Comparison of ENCODE assay signal across 8 cellular contexts in genomic region chr2:237603718-237604362, GRCh38. TPM values are rescaled to one million over a fixed set of nuclear protein-coding genes. Genes with fewer than 3 reads are reported as not detected.
DNase-seq lines count a peak whose midpoint lies in the region.

No MANE protein-coding gene starts in this region.

- DNase-seq in GM19238 (ENCODE audit: insufficient read length, low spot score) (peak; percentile 53), NOMO-1 treated with DMSO at 0.1 percent for 48 hours (lab: John Stamatoyannopoulos, UW; ENCODE audit: unreplicated experiment) (peak; percentile 79), hippocampal formation (lab: John Stamatoyannopoulos, UW) (peak; percentile 6 to 24), ureter (ENCODE audit: low spot score) (no peak), HK-2 (ENCODE audit: unreplicated experiment) (no peak), DMS79 treated with DMSO at 0.1 percent for 48 hours (lab: John Stamatoyannopoulos, UW) (no peak)
- peak; percentile 82 for DNase-seq in activated naive CD4-positive, alpha-beta T cell treated with anti-CD3 and anti-CD28 coated beads for 36 hours
- DNase-seq in stimulated activated CD4-positive, alpha-beta T cell treated with anti-CD3 and anti-CD28 coated beads, Interleukin-15, amount 100 ng/mL, for 24 hours = peak; percentile 28

- H3K9me3 Mint-ChIP-seq in activated naive CD4-positive, alpha-beta T cell treated with anti-CD3 and anti-CD28 coated beads for 36 hours = no peaks in the 10 kb centered on the region

- intact Hi-C loops in activated naive CD4-positive, alpha-beta T cell treated with anti-CD3 and anti-CD28 coated beads for 36 hours (cut with micrococcal nuclease) = loop anchor here (1.0 to 2.0 kb wide), 4 partner anchors 23 to 163 kb away; no protein-coding TSS in a partner anchor

- CTCF ChIA-PET in activated naive CD4-positive, alpha-beta T cell treated with anti-CD3 and anti-CD28 coated beads for 36 hours (lab: Charles Lee) = interaction anchor here (1.5 kb wide), 1 partner anchor 141 kb away, joined by 4 read pairs; no protein-coding TSS in a partner anchor

- no peaks in the 10 kb centered on the region for H3K36me3 Mint-ChIP-seq in activated naive CD4-positive, alpha-beta T cell treated with anti-CD3 and anti-CD28 coated beads for 36 hours (ENCODE audit: low read depth)

- H3K4me1 Mint-ChIP-seq in activated naive CD4-positive, alpha-beta T cell treated with anti-CD3 and anti-CD28 coated beads for 36 hours (ENCODE audit: low read depth) = peaks cover 18% of the 10 kb centered on the region

- H3K27ac Mint-ChIP-seq in activated naive CD4-positive, alpha-beta T cell treated with anti-CD3 and anti-CD28 coated beads for 36 hours = peak overlapping the region; percentile 68

- no peaks in the 10 kb centered on the region for H3K27me3 Mint-ChIP-seq in activated naive CD4-positive, alpha-beta T cell treated with anti-CD3 and anti-CD28 coated beads for 36 hours (ENCODE audit: low read depth)

- H3K4me3 Mint-ChIP-seq in activated naive CD4-positive, alpha-beta T cell treated with anti-CD3 and anti-CD28 coated beads for 36 hours = peak overlapping the region; percentile 20

RNA-seq across cellular contexts. Expression of gene RAB17, which starts 13.3 kb away (rescaled TPM):
- not detected for total RNA-seq in activated naive CD4-positive, alpha-beta T cell treated with anti-CD3 and anti-CD28 coated beads for 36 hours
- total RNA-seq in ureter = 24.2 TPM

RNA-seq across cellular contexts. Expression of gene LRRFIP1, which starts 23.5 kb away (rescaled TPM):
- 100 to 1,000 TPM; 154 to 155 TPM for total RNA-seq in activated naive CD4-positive, alpha-beta T cell treated with anti-CD3 and anti-CD28 coated beads for 36 hours
- total RNA-seq in ureter = 207 TPM

RNA-seq across cellular contexts. Expression of gene PRLH, which starts 37.5 kb away (rescaled TPM):
- not detected for total RNA-seq in activated naive CD4-positive, alpha-beta T cell treated with anti-CD3 and anti-CD28 coated beads for 36 hours
- not detected for total RNA-seq in ureter

Comparison
In these comparisons a context has a peak if more than half of its experiments do, and no peak if none do; other contexts are left out.
1. DNase-seq: peak in GM19238 (single experiment), NOMO-1 treated with DMSO at 0.1 percent for 48 hours (single experiment), activated naive CD4-positive, alpha-beta T cell treated with anti-CD3 and anti-CD28 coated beads for 36 hours (single experiment), hippocampal formation (2 of 2) and stimulated activated CD4-positive, alpha-beta T cell treated with anti-CD3 and anti-CD28 coated beads, Interleukin-15, amount 100 ng/mL, for 24 hours (single experiment); none in ureter (single experiment), HK-2 (single experiment) and DMS79 treated with DMSO at 0.1 percent for 48 hours (single experiment).
2. RNA of gene RAB17, which starts 13.3 kb away (total RNA-seq): 24.2 TPM in ureter (single experiment); not detected in activated naive CD4-positive, alpha-beta T cell treated with anti-CD3 and anti-CD28 coated beads for 36 hours; every median in the first group is over 10 times any median in the second.